Comparison of ENCODE assay signal across 18 cellular contexts in genomic region chr17:74147436-74147835, GRCh38. TPM values are rescaled to one million over a fixed set of nuclear protein-coding genes. Genes with fewer than 3 reads are reported as not detected.
DNase-seq lines count a peak whose midpoint lies in the region; ATAC-seq and TF ChIP-seq lines count a peak whose summit lies in the region.
"Had no signal": no experiment of that assay in that cellular context is flagged by ENCODE, and none has a peak within 500 bp of the region (broad histone marks: within the 10 kb centered on the region; RNA-seq: fewer than 3 reads in every experiment).

No MANE protein-coding gene starts in this region.

- no peak overlapping the region for H2BK120ac ChIP-seq in neuronal stem cell (ENCODE audit: low read depth, low read length)

- peak overlapping the region; percentile 44 for H3K18ac ChIP-seq in neuronal stem cell (ENCODE audit: low read length)

- H3K79me1 ChIP-seq in neuronal stem cell (ENCODE audit: low read depth, low read length), result no peaks in the 10 kb centered on the region

- H2BK5ac ChIP-seq in neuronal stem cell (ENCODE audit: low read length), result no peak overlapping the region

- intact Hi-C loops in mucosa of descending colon (cut with DNase I, micrococcal nuclease), result no loop called here
- intact Hi-C loops in psoas muscle (cut with DNase I), result no loop called here

- H2BK12ac ChIP-seq in neuronal stem cell (ENCODE audit: low read length), result no peak overlapping the region

- H4K8ac ChIP-seq in neuronal stem cell (ENCODE audit: low read depth, low read length), result peak overlapping the region; percentile 43

- H3K9ac ChIP-seq in neuronal stem cell (ENCODE audit: low read depth, low read length, poor library complexity), result no peak overlapping the region

- H3K9me3 ChIP-seq in WERI-Rb-1 (ENCODE audit: severe bottlenecking), result peaks cover 19% of the 10 kb centered on the region
- peaks cover under 1 to 4% of the 10 kb centered on the region in 2 donors for H3K9me3 ChIP-seq in neuronal stem cell (replicated peaks in 1 of 2; ENCODE audit: control insufficient read depth in 2 of 2, insufficient read depth in 1 of 2, low read depth in 1 of 2, low read length in 2 of 2)
- peaks cover 12% of the 10 kb centered on the region for H3K9me3 ChIP-seq in mucosa of descending colon
- peaks cover 19% of the 10 kb centered on the region for H3K9me3 ChIP-seq in psoas muscle

- H3K4ac ChIP-seq in neuronal stem cell (ENCODE audit: low read length), result no peak overlapping the region

- H2BK15ac ChIP-seq in neuronal stem cell (ENCODE audit: low read length), result no peak overlapping the region

- H3K9me3 Mint-ChIP-seq in activated naive CD4-positive, alpha-beta T cell treated with anti-CD3 and anti-CD28 coated beads, Interleukin-2, amount 50 U/mL, for 72 hours, result peaks cover 14 to 18% of the 10 kb centered on the region in 2 donors

- H3K27ac Mint-ChIP-seq in activated naive CD4-positive, alpha-beta T cell treated with anti-CD3 and anti-CD28 coated beads, Interleukin-2, amount 50 U/mL, for 72 hours, result no peak overlapping the region
- H3K27ac Mint-ChIP-seq: CD4-positive, CD25-positive, alpha-beta regulatory T cell had no signal

- H3K27ac ChIP-seq in WERI-Rb-1, result peak overlapping the region; percentile 50
- no peak overlapping the region for H3K27ac ChIP-seq in neuronal stem cell (replicated peaks; ENCODE audit: low read length)
- no peak overlapping the region for H3K27ac ChIP-seq in psoas muscle
- H3K27ac ChIP-seq: A549, Peyer's patch had no signal

- H4K91ac ChIP-seq in neuronal stem cell (ENCODE audit: low read depth, low read length, poor library complexity), result no peak overlapping the region

- WGBS in neuronal stem cell (ENCODE audit: extremely low coverage in 2 of 2, insufficient read length in 2 of 2, insufficient replicate concordance in 1 of 2), 2 donors, result no CpG with 5 or more reads among the region's 6 CpGs
- 55 to 59% (median 58%) methylated on average over 6 of the region's 6 CpGs for WGBS in psoas muscle, 3 donors

- TF ChIP-seq CTCF in WERI-Rb-1 (IDR thresholded peaks at IDR 0.05; ENCODE audit: low read depth, low read length), result no peak
- no peak for TF ChIP-seq CTCF in mucosa of descending colon (IDR thresholded peaks at IDR 0.05)
- TF ChIP-seq CTCF in psoas muscle (IDR thresholded peaks at IDR 0.05), result no peak

- peaks cover 9 to 21% of the 10 kb centered on the region in 2 donors for H3K36me3 Mint-ChIP-seq in activated naive CD4-positive, alpha-beta T cell treated with anti-CD3 and anti-CD28 coated beads, Interleukin-2, amount 50 U/mL, for 72 hours
- H3K36me3 Mint-ChIP-seq: CD4-positive, CD25-positive, alpha-beta regulatory T cell had no signal

- DNase-seq in D341Med (ENCODE audit: low spot score) (peak; percentile 91), NCI-H524 treated with DMSO at 0.1 percent for 48 hours (lab: John Stamatoyannopoulos, UW) (peak; percentile 95), WERI-Rb-1 (peak; percentile 73), neuronal stem cell (ENCODE audit: low spot score) (no peak), mucosa of descending colon (no peak), psoas muscle (no peak)
- no peak for DNase-seq in activated naive CD4-positive, alpha-beta T cell treated with anti-CD3 and anti-CD28 coated beads, Interleukin-2, amount 50 U/mL, for 72 hours (ENCODE audit: low spot score in 2 of 2)
- DNase-seq: CD4-positive, CD25-positive, alpha-beta regulatory T cell; DMS79 treated with DMSO at 0.1 percent for 48 hours; IMR-90; Kasumi-1; NCI-H1105 treated with DMSO at 0.1 percent for 48 hours; NCI-H2029; Peyer's patch; SHP77 had no signal

- H2AFZ ChIP-seq in neuronal stem cell (ENCODE audit: low read length), result no peak overlapping the region

- H3K4me1 ChIP-seq in neuronal stem cell (ENCODE audit: control insufficient read depth in 2 of 2, insufficient read depth in 1 of 2, low read depth in 1 of 2, low read length in 2 of 2) (no peaks in the 10 kb centered on the region), mucosa of descending colon (ENCODE audit: low read depth) (no peaks in the 10 kb centered on the region), psoas muscle (no peaks in the 10 kb centered on the region)
- H3K4me1 ChIP-seq: A549, Peyer's patch had no signal

- ATAC-seq in mucosa of descending colon, result no peak
- no peak for ATAC-seq in activated naive CD4-positive, alpha-beta T cell treated with anti-CD3 and anti-CD28 coated beads, Interleukin-2, amount 50 U/mL, for 72 hours
- ATAC-seq in psoas muscle, result no peak
- no peak for ATAC-seq in HG02884 (IDR thresholded peaks at IDR 0.05; ENCODE audit: unreplicated experiment)
- ATAC-seq: A549, HCT116 had no signal

- no peaks in the 10 kb centered on the region for H3K36me3 ChIP-seq in WERI-Rb-1
- H3K36me3 ChIP-seq in neuronal stem cell (replicated peaks in 1 of 2; ENCODE audit: control insufficient read depth in 2 of 2, insufficient read depth in 2 of 2, low read length in 2 of 2), result no peaks in the 10 kb centered on the region
- no peaks in the 10 kb centered on the region for H3K36me3 ChIP-seq in mucosa of descending colon (ENCODE audit: low read depth)
- H3K36me3 ChIP-seq in psoas muscle (ENCODE audit: insufficient read depth in 1 of 2, low read depth in 1 of 2), result no peaks in the 10 kb centered on the region
- H3K36me3 ChIP-seq: Peyer's patch had no signal

- no peak overlapping the region for H2AK5ac ChIP-seq in neuronal stem cell (ENCODE audit: low read depth, low read length)

- no peak overlapping the region for H3K4me2 ChIP-seq in neuronal stem cell (ENCODE audit: insufficient read depth, low read length, poor library complexity, severe bottlenecking)
- H3K4me2 ChIP-seq: A549 had no signal

- no peak overlapping the region for H3K23ac ChIP-seq in neuronal stem cell (ENCODE audit: low read depth, low read length, poor library complexity)

- H3K14ac ChIP-seq in neuronal stem cell (ENCODE audit: low read length), result no peak overlapping the region

- H3K27me3 ChIP-seq in WERI-Rb-1 (ENCODE audit: insufficient read depth, low read depth, severe bottlenecking), result no peaks in the 10 kb centered on the region
- peaks cover 0 to 2% (median 0%) of the 10 kb centered on the region in 3 experiments for H3K27me3 ChIP-seq in neuronal stem cell (ENCODE audit: control insufficient read depth in 3 of 3, insufficient read depth in 3 of 3, low read depth in 1 of 3, low read length in 3 of 3)
- peaks cover 0 to 8% (median 2%) of the 10 kb centered on the region in 3 donors for H3K27me3 ChIP-seq in psoas muscle (ENCODE audit: insufficient read depth in 3 of 3, low read length in 2 of 3)
- H3K27me3 ChIP-seq: Peyer's patch had no signal

- H3K4me3 ChIP-seq in WERI-Rb-1 (ENCODE audit: low read depth, low read length), result no peak overlapping the region
- H3K4me3 ChIP-seq in neuronal stem cell (ENCODE audit: low read length in 2 of 2), result no peak overlapping the region
- no peak overlapping the region for H3K4me3 ChIP-seq in mucosa of descending colon
- no peak overlapping the region for H3K4me3 ChIP-seq in psoas muscle
- H3K4me3 ChIP-seq: A549, Peyer's patch had no signal

RNA-seq across cellular contexts. Expression of gene RPL38, which starts 56.0 kb away (rescaled TPM):
- polyA plus RNA-seq in neuronal stem cell (2013, experiment 1 of 2), result 4,161 TPM
- 4,332 TPM for polyA plus RNA-seq in neuronal stem cell (2013, experiment 2 of 2)
- 100 to 1,000 TPM; 617 to 705 (median 692) TPM for total RNA-seq in mucosa of descending colon
- 1,000 to 10,000 TPM; 1,423 to 1,466 TPM for total RNA-seq in activated naive CD4-positive, alpha-beta T cell treated with anti-CD3 and anti-CD28 coated beads, Interleukin-2, amount 50 U/mL, for 72 hours
- total RNA-seq in psoas muscle, result 1,000 to 10,000 TPM; 1,032 to 1,360 (median 1,076) TPM
- 1,000 to 10,000 TPM; 1,779 to 1,956 (median 1,791) TPM for polyA plus RNA-seq in psoas muscle

Comparison
In these comparisons a context has a peak if more than half of its experiments do, and no peak if none do; other contexts are left out.
1. DNase-seq: peak in D341Med (single experiment), NCI-H524 treated with DMSO at 0.1 percent for 48 hours (single experiment) and WERI-Rb-1 (single experiment); none in neuronal stem cell (single experiment), mucosa of descending colon (0 of 3), activated naive CD4-positive, alpha-beta T cell treated with anti-CD3 and anti-CD28 coated beads, Interleukin-2, amount 50 U/mL, for 72 hours (0 of 2) and psoas muscle (0 of 2).